Comparison of ENCODE assay signal across 14 cellular contexts in genomic region chr2:159133795-159134194, GRCh38.
A peak's percentile ranks its signal among the peaks of the same experiment; 100 is the strongest.
DNase-seq lines count a peak whose midpoint lies in the region; ATAC-seq and TF ChIP-seq lines count a peak whose summit lies in the region.
"Had no signal": no experiment of that assay in that cellular context is flagged by ENCODE, and none has a peak within 500 bp of the region (broad histone marks: within the 10 kb centered on the region; RNA-seq: fewer than 3 reads in every experiment).

No MANE protein-coding gene starts in this region.

- no peak overlapping the region for H3K4me3 ChIP-seq in lower leg skin (ENCODE audit: low read depth, poor library complexity, severe bottlenecking)
- H3K4me3 ChIP-seq: right lobe of liver, suprapubic skin had no signal

- peak; percentile 34 for ATAC-seq in CD4-positive, alpha-beta T cell (ENCODE audit: poor library complexity)

- H3K4me3 Mint-ChIP-seq in CD4-positive, alpha-beta T cell: no peak overlapping the region
- H3K4me3 Mint-ChIP-seq in chondrocyte (ENCODE audit: unreplicated experiment): no peak overlapping the region
- no peak overlapping the region for H3K4me3 Mint-ChIP-seq in mesothelial cell of epicardium
- H3K4me3 Mint-ChIP-seq: IgD-negative memory B cell had no signal

- no peaks in the 10 kb centered on the region for H3K36me3 Mint-ChIP-seq in CD4-positive, alpha-beta T cell (ENCODE audit: low read depth)
- H3K36me3 Mint-ChIP-seq in chondrocyte (ENCODE audit: low read depth): no peaks in the 10 kb centered on the region
- H3K36me3 Mint-ChIP-seq in mesothelial cell of epicardium: no peaks in the 10 kb centered on the region
- H3K36me3 Mint-ChIP-seq: IgD-negative memory B cell had no signal

- intact Hi-C loops in CD4-positive, alpha-beta T cell (cut with DNase I, micrococcal nuclease): loop anchor here (5.0 to 10.0 kb wide), 2 partner anchors 674 to 791 kb away; no protein-coding TSS in a partner anchor
- intact Hi-C loops in lower leg skin (cut with DNase I; ENCODE audit: low total_unique reads): no loop called here

- no peaks in the 10 kb centered on the region for H3K9me3 ChIP-seq in CD4-positive, alpha-beta T cell (ENCODE audit: control insufficient read depth, low read length)
- H3K9me3 ChIP-seq: right lobe of liver, suprapubic skin had no signal

- no peak for TF ChIP-seq POLR2A in lower leg skin (IDR thresholded peaks at IDR 0.05)

- no peaks in the 10 kb centered on the region for H3K27me3 Mint-ChIP-seq in CD4-positive, alpha-beta T cell
- H3K27me3 Mint-ChIP-seq in chondrocyte (ENCODE audit: low read depth) (no peaks in the 10 kb centered on the region), mesothelial cell of epicardium (ENCODE audit: low read depth) (no peaks in the 10 kb centered on the region)

- CTCF ChIA-PET in CD4-positive, alpha-beta T cell (lab: Charles Lee): no interaction called here

- H3K4me1 Mint-ChIP-seq in CD4-positive, alpha-beta T cell (ENCODE audit: low read depth): peaks cover 4% of the 10 kb centered on the region
- H3K4me1 Mint-ChIP-seq in chondrocyte (ENCODE audit: low read depth) (peaks cover 88% of the 10 kb centered on the region), mesothelial cell of epicardium (peaks cover 85% of the 10 kb centered on the region)
- H3K4me1 Mint-ChIP-seq: IgD-negative memory B cell had no signal

- H3K27ac ChIP-seq in CD4-positive, alpha-beta T cell (ENCODE audit: low read depth, low read length): no peak overlapping the region
- H3K27ac ChIP-seq: epithelial cell of prostate, right lobe of liver, suprapubic skin had no signal

- WGBS in lower leg skin, 2 donors: 35 to 39% methylated on average over 4 of the region's 4 CpGs

- no peak for DNase-seq in CD4-positive, alpha-beta T cell
- DNase-seq in M059J (ENCODE audit: low read depth): peak; percentile 20
- DNase-seq in chondrocyte (ENCODE audit: low spot score): no peak
- no peak for DNase-seq in mesothelial cell of epicardium (ENCODE audit: low spot score in 2 of 2, unreplicated experiment in 2 of 2)
- DNase-seq in NCI-H2029 (lab: John Stamatoyannopoulos, UW): no peak
- no peak for DNase-seq in T-helper 9 cell
- DNase-seq in anterior cingulate cortex (lab: John Stamatoyannopoulos, UW): no peak
- no peak for DNase-seq in lower leg skin (ENCODE audit: low spot score in 2 of 2)
- DNase-seq: activated T-cell treated with anti-CD3 and anti-CD28 coated beads for 4 hours, NCI-H2171 treated with DMSO at 0.1 percent for 48 hours, right lobe of liver had no signal

- POLR2A ChIA-PET in CD4-positive, alpha-beta T cell (lab: Charles Lee): interaction anchor here (0.7 to 1.1 kb wide), 3 partner anchors 15 to 578 kb away, joined by 3 read pairs; partner anchors contain the start of gene MARCHF7

- no peaks in the 10 kb centered on the region for H3K27me3 ChIP-seq in CD4-positive, alpha-beta T cell (ENCODE audit: control insufficient read depth, insufficient read depth, low read length)
- H3K27me3 ChIP-seq: right lobe of liver, suprapubic skin had no signal

- no peaks in the 10 kb centered on the region for H3K9me3 Mint-ChIP-seq in CD4-positive, alpha-beta T cell
- H3K9me3 Mint-ChIP-seq in chondrocyte (ENCODE audit: low read depth) (no peaks in the 10 kb centered on the region), mesothelial cell of epicardium (no peaks in the 10 kb centered on the region)
- H3K9me3 Mint-ChIP-seq: IgD-negative memory B cell had no signal

- H3K27ac Mint-ChIP-seq in CD4-positive, alpha-beta T cell: no peak overlapping the region
- no peak overlapping the region for H3K27ac Mint-ChIP-seq in chondrocyte (ENCODE audit: unreplicated experiment)
- peak overlapping the region; percentile 68 for H3K27ac Mint-ChIP-seq in mesothelial cell of epicardium
- H3K27ac Mint-ChIP-seq: IgD-negative memory B cell had no signal

- no peak for TF ChIP-seq CTCF in CD4-positive, alpha-beta T cell (IDR thresholded peaks at IDR 0.05)
- TF ChIP-seq CTCF in chondrocyte (IDR thresholded peaks at IDR 0.05): peak; percentile 78
- no peak for TF ChIP-seq CTCF in mesothelial cell of epicardium (IDR thresholded peaks at IDR 0.05; ENCODE audit: unreplicated experiment)
- no peak for TF ChIP-seq CTCF in lower leg skin (IDR thresholded peaks at IDR 0.05)
